8 cellular contexts compared by ENCODE assay signal in the genomic region with DNA sequence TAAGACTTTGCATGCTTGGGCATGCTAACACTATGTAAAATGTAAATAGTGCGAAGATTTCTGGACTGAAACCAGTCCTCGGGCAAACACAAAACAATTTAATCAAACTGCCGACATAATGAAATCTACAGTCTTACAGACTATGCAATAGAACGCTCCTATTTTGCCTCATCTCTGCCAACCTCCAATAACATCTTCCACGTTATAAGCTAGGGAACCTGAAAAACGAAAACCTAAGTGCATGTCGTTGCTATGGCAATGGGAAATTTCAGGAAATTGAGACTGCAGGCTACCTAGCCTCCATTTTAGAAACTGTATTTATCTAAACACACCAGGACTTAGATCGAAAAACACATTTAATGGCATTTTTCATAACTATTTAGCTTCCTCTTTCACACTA. TPM values are rescaled to one million over a fixed set of nuclear protein-coding genes. Genes with fewer than 3 reads are reported as not detected.
DNase-seq lines count a peak whose midpoint lies in the region; ATAC-seq and TF ChIP-seq lines count a peak whose summit lies in the region.

No MANE protein-coding gene starts in this region.

- peak overlapping the region; percentile 95 for H3K9ac ChIP-seq in HUES64 (ENCODE audit: low read depth, low read length)

- H3K9me3 Mint-ChIP-seq in CD4-positive, alpha-beta T cell = no peaks in the 10 kb centered on the region
- H3K9me3 Mint-ChIP-seq in T-helper 2 cell treated with Interferon-gamma antibody and Interleukin-4, amounts not matched to agents 5 μg/mL and 100 μg/mL, for 36 hours = no peaks in the 10 kb centered on the region

- H3K4me1 ChIP-seq in HUES64 (ENCODE audit: insufficient read depth, low read length) (peaks cover 25% of the 10 kb centered on the region), prostate gland (replicated peaks) (no peaks in the 10 kb centered on the region)

- no peak for DNase-seq in CD4-positive, alpha-beta T cell
- no peak for DNase-seq in T-helper 2 cell treated with Interferon-gamma antibody and Interleukin-4, amounts not matched to agents 5 μg/mL and 100 μg/mL, for 36 hours (ENCODE audit: low spot score)
- DNase-seq in fibroblast of peridontal ligament (ENCODE audit: extremely low read depth) (peak; percentile 68), prostate gland (ENCODE audit: low spot score) (no peak), DMS153 treated with DMSO at 0.1 percent for 48 hours (lab: John Stamatoyannopoulos, UW; ENCODE audit: unreplicated experiment) (no peak)

- CTCF ChIA-PET in CD4-positive, alpha-beta T cell (lab: Charles Lee) = no interaction called here

- H3K9me3 ChIP-seq in CD4-positive, alpha-beta T cell (ENCODE audit: control insufficient read depth, low read length) = no peaks in the 10 kb centered on the region
- no peaks in the 10 kb centered on the region for H3K9me3 ChIP-seq in HUES64 (ENCODE audit: insufficient read depth, low read depth, low read length)
- no peaks in the 10 kb centered on the region for H3K9me3 ChIP-seq in prostate gland

- peak overlapping the region; percentile 99 for H3K4me3 Mint-ChIP-seq in CD4-positive, alpha-beta T cell
- peak overlapping the region; percentile 96 for H3K4me3 Mint-ChIP-seq in T-helper 2 cell treated with Interferon-gamma antibody and Interleukin-4, amounts not matched to agents 5 μg/mL and 100 μg/mL, for 36 hours

- no peak for TF ChIP-seq CTCF in CD4-positive, alpha-beta T cell (IDR thresholded peaks at IDR 0.05)
- no peak for TF ChIP-seq CTCF in prostate gland (IDR thresholded peaks at IDR 0.05)

- no peak for TF ChIP-seq POLR2A in prostate gland (IDR thresholded peaks at IDR 0.05)

- H3K27me3 ChIP-seq in CD4-positive, alpha-beta T cell (ENCODE audit: control insufficient read depth, insufficient read depth, low read length) = no peaks in the 10 kb centered on the region
- H3K27me3 ChIP-seq in HUES64 (ENCODE audit: insufficient read depth, low read length) (no peaks in the 10 kb centered on the region), prostate gland (replicated peaks; ENCODE audit: insufficient read depth) (no peaks in the 10 kb centered on the region)

- ATAC-seq in CD4-positive, alpha-beta T cell (ENCODE audit: poor library complexity) = no peak
- ATAC-seq in HG02571 (IDR thresholded peaks at IDR 0.05; ENCODE audit: unreplicated experiment) (no peak), GM21528 (IDR thresholded peaks at IDR 0.05; ENCODE audit: low FRiP score, unreplicated experiment) (no peak)

- H3K4me3 ChIP-seq in HUES64 (ENCODE audit: low read length) (peak overlapping the region; percentile 85), prostate gland (peak overlapping the region; percentile 55 to 74)

- no peaks in the 10 kb centered on the region for H3K27me3 Mint-ChIP-seq in CD4-positive, alpha-beta T cell
- H3K27me3 Mint-ChIP-seq in T-helper 2 cell treated with Interferon-gamma antibody and Interleukin-4, amounts not matched to agents 5 μg/mL and 100 μg/mL, for 36 hours (ENCODE audit: low read depth) = no peaks in the 10 kb centered on the region

- 7% methylated on average over 8 of the region's 8 CpGs for WGBS in HUES64
- 13% methylated on average over 8 of the region's 8 CpGs for WGBS in prostate gland

- no peak overlapping the region for H3K27ac ChIP-seq in CD4-positive, alpha-beta T cell (ENCODE audit: low read depth, low read length)
- H3K27ac ChIP-seq in HUES64 (ENCODE audit: low read depth, low read length) (peak overlapping the region; percentile 63; the same call in 1 of the 2 replicates), prostate gland (peak overlapping the region in 1 of 2 donors; percentile 79)

- peak overlapping the region; percentile 92 for H3K27ac Mint-ChIP-seq in CD4-positive, alpha-beta T cell
- peak overlapping the region; percentile 97 for H3K27ac Mint-ChIP-seq in T-helper 2 cell treated with Interferon-gamma antibody and Interleukin-4, amounts not matched to agents 5 μg/mL and 100 μg/mL, for 36 hours

- H3K36me3 ChIP-seq in HUES64 (ENCODE audit: insufficient read depth, low read length) (peaks cover 21% of the 10 kb centered on the region; the same call in 1 of the 2 replicates), prostate gland (no peaks in the 10 kb centered on the region)

- peaks cover 72% of the 10 kb centered on the region for H3K4me1 Mint-ChIP-seq in CD4-positive, alpha-beta T cell (ENCODE audit: low read depth)
- peaks cover 43% of the 10 kb centered on the region for H3K4me1 Mint-ChIP-seq in T-helper 2 cell treated with Interferon-gamma antibody and Interleukin-4, amounts not matched to agents 5 μg/mL and 100 μg/mL, for 36 hours (ENCODE audit: low read depth)

- peaks cover 46% of the 10 kb centered on the region for H3K36me3 Mint-ChIP-seq in CD4-positive, alpha-beta T cell (ENCODE audit: low read depth)
- H3K36me3 Mint-ChIP-seq in T-helper 2 cell treated with Interferon-gamma antibody and Interleukin-4, amounts not matched to agents 5 μg/mL and 100 μg/mL, for 36 hours (ENCODE audit: low read depth) = peaks cover 33% of the 10 kb centered on the region

- intact Hi-C loops in CD4-positive, alpha-beta T cell (cut with DNase I, micrococcal nuclease) = loop anchor here (2.0 to 10.0 kb wide), 9 partner anchors 97 to 1197 kb away; a partner anchor contains a TSS
- intact Hi-C loops in prostate gland (cut with DNase I) = loop anchor here (5.0 to 10.0 kb wide), 3 partner anchors 97 to 577 kb away; a partner anchor contains a TSS

- POLR2A ChIA-PET in CD4-positive, alpha-beta T cell (lab: Charles Lee) = interaction anchor here (2.0 to 2.1 kb wide), 2 partner anchors 99 to 121 kb away, joined by 6 to 11 read pairs; a partner anchor contains a TSS

RNA-seq across cellular contexts. Expression of a gene that starts 1.1 kb away (rescaled TPM):
- 1 to 10 TPM; 6.4 to 9.9 TPM for total RNA-seq in CD4-positive, alpha-beta T cell
- 39.1 TPM for polyA plus RNA-seq in HUES64 (2013, experiment 1 of 2)
- 47.5 TPM for polyA plus RNA-seq in HUES64 (2013, experiment 2 of 2)
- 10 to 100 TPM; 12.5 to 13.3 TPM for total RNA-seq in prostate gland
